Comparison of ENCODE assay signal across 8 cellular contexts in the genomic region with DNA sequence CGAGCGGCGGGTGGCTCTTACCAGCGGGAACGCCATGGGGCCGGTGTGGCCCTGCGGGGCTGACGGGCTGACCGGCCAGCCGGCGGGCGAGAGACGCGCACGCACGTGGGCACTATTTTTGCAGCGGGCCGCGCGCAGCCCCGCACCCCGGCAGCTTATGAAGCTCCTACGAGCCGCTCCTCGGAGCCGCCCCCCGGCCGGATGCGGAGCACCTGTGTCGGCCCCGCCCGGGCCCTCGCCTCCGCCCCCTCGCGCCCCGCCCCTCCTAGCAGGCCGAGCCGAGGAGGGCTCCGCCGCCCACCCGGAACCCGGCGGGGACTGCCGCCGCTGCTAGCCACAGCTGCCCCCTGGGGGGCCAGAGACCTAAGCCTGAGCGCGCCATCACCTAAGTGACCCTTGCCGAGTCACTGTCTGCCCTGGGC. TPM values are rescaled to one million over a fixed set of nuclear protein-coding genes. Genes with fewer than 3 reads are reported as not detected.
DNase-seq lines count a peak whose midpoint lies in the region; ATAC-seq and TF ChIP-seq lines count a peak whose summit lies in the region.

No MANE protein-coding gene starts in this region.

- H3K27ac Mint-ChIP-seq in WTC11 = no peak overlapping the region
- no peak overlapping the region for H3K27ac Mint-ChIP-seq in natural killer cell treated with Interleukin-12 subunit alpha and Interleukin-12 subunit beta and Interleukin-15 and Interleukin-18, amount 100 ng/mL, for 72 hours
- no peak overlapping the region for H3K27ac Mint-ChIP-seq in endothelial cell (ENCODE audit: unreplicated experiment)

- peaks cover 73% of the 10 kb centered on the region for H3K27me3 ChIP-seq in ectodermal cell (ENCODE audit: control insufficient read depth, insufficient read depth, low read length, poor library complexity, severe bottlenecking)

- 1% methylated on average over 49 of the region's 49 CpGs for WGBS in ectodermal cell, 2 experiments

- H3K9me3 Mint-ChIP-seq in WTC11 (no peaks in the 10 kb centered on the region), endothelial cell (ENCODE audit: unreplicated experiment) (no peaks in the 10 kb centered on the region)
- no peaks in the 10 kb centered on the region for H3K9me3 Mint-ChIP-seq in natural killer cell treated with Interleukin-12 subunit alpha and Interleukin-12 subunit beta and Interleukin-15 and Interleukin-18, amount 100 ng/mL, for 72 hours

- H3K36me3 Mint-ChIP-seq in WTC11 (no peaks in the 10 kb centered on the region), endothelial cell (ENCODE audit: low read depth, unreplicated experiment) (no peaks in the 10 kb centered on the region)
- no peaks in the 10 kb centered on the region for H3K36me3 Mint-ChIP-seq in natural killer cell treated with Interleukin-12 subunit alpha and Interleukin-12 subunit beta and Interleukin-15 and Interleukin-18, amount 100 ng/mL, for 72 hours

- CTCF ChIA-PET in WTC11 (lab: Charles Lee) = interaction anchor here (0.8 to 1.6 kb wide), 8 partner anchors 26 to 202 kb away, joined by 3 to 8 read pairs (median 4); a partner anchor contains a TSS

- H3K27me3 Mint-ChIP-seq in WTC11 (ENCODE audit: low read depth) (peaks cover 76% of the 10 kb centered on the region), endothelial cell (ENCODE audit: unreplicated experiment) (peaks cover 25% of the 10 kb centered on the region)
- H3K27me3 Mint-ChIP-seq in natural killer cell treated with Interleukin-12 subunit alpha and Interleukin-12 subunit beta and Interleukin-15 and Interleukin-18, amount 100 ng/mL, for 72 hours = peaks cover 32% of the 10 kb centered on the region in 2 donors

- peak overlapping the region; percentile 28 for H3K4me3 ChIP-seq in ectodermal cell (ENCODE audit: insufficient read depth, low read depth, low read length)

- ATAC-seq in WTC11 (peak; percentile 47), GM21381 (IDR thresholded peaks at IDR 0.05; ENCODE audit: unreplicated experiment) (no peak), GM21786 (IDR thresholded peaks at IDR 0.05; ENCODE audit: unreplicated experiment) (no peak)
- peak; percentile 55 to 62 for ATAC-seq in natural killer cell treated with Interleukin-12 subunit alpha and Interleukin-12 subunit beta and Interleukin-15 and Interleukin-18, amount 100 ng/mL, for 72 hours

- H3K27ac ChIP-seq in ectodermal cell (ENCODE audit: insufficient read depth, low read depth, low read length, poor library complexity, severe bottlenecking) (no peak overlapping the region), substantia nigra (ENCODE audit: low read depth, low read length, poor library complexity, severe bottlenecking) (peak overlapping the region; percentile 97)

- DNase-seq in H4 (ENCODE audit: low spot score) (peak; percentile 17), WTC11 (ENCODE audit: low spot score) (peak; percentile 68), substantia nigra (lab: John Stamatoyannopoulos, UW) (peak in 2 of 49 donors; percentile 65 to 66), endothelial cell (ENCODE audit: low spot score) (no peak)
- DNase-seq in natural killer cell treated with Interleukin-12 subunit alpha and Interleukin-12 subunit beta and Interleukin-15 and Interleukin-18, amount 100 ng/mL, for 72 hours (ENCODE audit: low spot score) = no peak

- peaks cover 12% of the 10 kb centered on the region for H3K4me1 ChIP-seq in ectodermal cell (ENCODE audit: control insufficient read depth, insufficient read depth, low read length)

- H3K4me1 Mint-ChIP-seq in WTC11 = peaks cover 19% of the 10 kb centered on the region
- peaks cover 0 to 2% of the 10 kb centered on the region in 2 donors for H3K4me1 Mint-ChIP-seq in natural killer cell treated with Interleukin-12 subunit alpha and Interleukin-12 subunit beta and Interleukin-15 and Interleukin-18, amount 100 ng/mL, for 72 hours (ENCODE audit: low read depth in 2 of 2)
- H3K4me1 Mint-ChIP-seq in endothelial cell (ENCODE audit: unreplicated experiment) = peaks cover 6% of the 10 kb centered on the region

- no peaks in the 10 kb centered on the region for H3K36me3 ChIP-seq in ectodermal cell (ENCODE audit: control insufficient read depth, insufficient read depth, low read length)

- H3K4me3 Mint-ChIP-seq in WTC11 = peak overlapping the region; percentile 66
- H3K4me3 Mint-ChIP-seq in natural killer cell treated with Interleukin-12 subunit alpha and Interleukin-12 subunit beta and Interleukin-15 and Interleukin-18, amount 100 ng/mL, for 72 hours = no peak overlapping the region
- H3K4me3 Mint-ChIP-seq in endothelial cell (ENCODE audit: unreplicated experiment) = no peak overlapping the region

- H3K9me3 ChIP-seq in ectodermal cell (ENCODE audit: control insufficient read depth, low read length) = no peaks in the 10 kb centered on the region

- TF ChIP-seq CTCF in WTC11 (IDR thresholded peaks at IDR 0.05) (no peak), endothelial cell (IDR thresholded peaks at IDR 0.05; ENCODE audit: unreplicated experiment) (no peak)

- POLR2A ChIA-PET in WTC11 (lab: Charles Lee) = no interaction called here

TF ChIP-seq in WTC11, 78 proteins besides CTCF, POLR2A, EP300 and RAD21:
- TF ChIP-seq, protein P1, sequence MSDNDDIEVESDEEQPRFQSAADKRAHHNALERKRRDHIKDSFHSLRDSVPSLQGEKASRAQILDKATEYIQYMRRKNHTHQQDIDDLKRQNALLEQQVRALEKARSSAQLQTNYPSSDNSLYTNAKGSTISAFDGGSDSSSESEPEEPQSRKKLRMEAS (CRISPR knock-in tag; IDR thresholded peaks at IDR 0.05) = no peak
- TF ChIP-seq, protein P2, sequence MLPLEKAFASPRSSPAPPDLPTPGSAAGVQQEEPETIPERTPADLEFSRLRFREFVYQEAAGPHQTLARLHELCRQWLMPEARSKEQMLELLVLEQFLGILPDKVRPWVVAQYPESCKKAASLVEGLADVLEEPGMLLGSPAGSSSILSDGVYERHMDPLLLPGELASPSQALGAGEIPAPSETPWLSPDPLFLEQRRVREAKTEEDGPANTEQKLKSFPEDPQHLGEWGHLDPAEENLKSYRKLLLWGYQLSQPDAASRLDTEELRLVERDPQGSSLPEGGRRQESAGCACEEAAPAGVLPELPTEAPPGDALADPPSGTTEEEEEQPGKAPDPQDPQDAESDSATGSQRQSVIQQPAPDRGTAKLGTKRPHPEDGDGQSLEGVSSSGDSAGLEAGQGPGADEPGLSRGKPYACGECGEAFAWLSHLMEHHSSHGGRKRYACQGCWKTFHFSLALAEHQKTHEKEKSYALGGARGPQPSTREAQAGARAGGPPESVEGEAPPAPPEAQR (CRISPR knock-in tag; IDR thresholded peaks at IDR 0.05) = no peak
- no peak for TF ChIP-seq ZNF263 (CRISPR knock-in tag; IDR thresholded peaks at IDR 0.05; ENCODE audit: low read depth)
- TF ChIP-seq, protein P3, sequence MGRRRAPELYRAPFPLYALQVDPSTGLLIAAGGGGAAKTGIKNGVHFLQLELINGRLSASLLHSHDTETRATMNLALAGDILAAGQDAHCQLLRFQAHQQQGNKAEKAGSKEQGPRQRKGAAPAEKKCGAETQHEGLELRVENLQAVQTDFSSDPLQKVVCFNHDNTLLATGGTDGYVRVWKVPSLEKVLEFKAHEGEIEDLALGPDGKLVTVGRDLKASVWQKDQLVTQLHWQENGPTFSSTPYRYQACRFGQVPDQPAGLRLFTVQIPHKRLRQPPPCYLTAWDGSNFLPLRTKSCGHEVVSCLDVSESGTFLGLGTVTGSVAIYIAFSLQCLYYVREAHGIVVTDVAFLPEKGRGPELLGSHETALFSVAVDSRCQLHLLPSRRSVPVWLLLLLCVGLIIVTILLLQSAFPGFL (CRISPR knock-in tag; IDR thresholded peaks at IDR 0.05; ENCODE audit: borderline replicate concordance) = no peak

RNA-seq across cellular contexts. Expression of a gene that starts 0.7 kb away (rescaled TPM):
- total RNA-seq in H4 (2014; rRNA removed; shearing (Covaris generic)) = 5.2 and 6.6 TPM in 2 replicates
- total RNA-seq in WTC11 (2021) (2.5 to 3.9 TPM (median 3.2 TPM) in 3 replicates), endothelial cell (ENCODE audit: unreplicated experiment) (not detected)
- polyA plus RNA-seq in ectodermal cell (2013, experiment 1 of 4) = 4.7 TPM
- polyA plus RNA-seq in ectodermal cell (2013, experiment 2 of 4) = 5.7 TPM
- polyA plus RNA-seq in ectodermal cell (2013, experiment 3 of 4) = 3.2 TPM
- polyA plus RNA-seq in ectodermal cell (2013, experiment 4 of 4) = 5.3 TPM
- under 1 TPM in 1 of 2 donors, not detected in 1; 0.21 TPM for total RNA-seq in natural killer cell treated with Interleukin-12 subunit alpha and Interleukin-12 subunit beta and Interleukin-15 and Interleukin-18, amount 100 ng/mL, for 72 hours

Comparison
In these comparisons a context has a peak if more than half of its experiments do, and no peak if none do; other contexts are left out.
1. DNase-seq: peak in H4 (single experiment) and WTC11 (single experiment); none in natural killer cell treated with Interleukin-12 subunit alpha and Interleukin-12 subunit beta and Interleukin-15 and Interleukin-18, amount 100 ng/mL, for 72 hours (single experiment) and endothelial cell (single experiment).
2. ATAC-seq: peak in WTC11 (single experiment) and natural killer cell treated with Interleukin-12 subunit alpha and Interleukin-12 subunit beta and Interleukin-15 and Interleukin-18, amount 100 ng/mL, for 72 hours (2 of 2); none in GM21381 (single experiment) and GM21786 (single experiment).